ENCODE assay signal across 9 cellular contexts in the genomic region with DNA sequence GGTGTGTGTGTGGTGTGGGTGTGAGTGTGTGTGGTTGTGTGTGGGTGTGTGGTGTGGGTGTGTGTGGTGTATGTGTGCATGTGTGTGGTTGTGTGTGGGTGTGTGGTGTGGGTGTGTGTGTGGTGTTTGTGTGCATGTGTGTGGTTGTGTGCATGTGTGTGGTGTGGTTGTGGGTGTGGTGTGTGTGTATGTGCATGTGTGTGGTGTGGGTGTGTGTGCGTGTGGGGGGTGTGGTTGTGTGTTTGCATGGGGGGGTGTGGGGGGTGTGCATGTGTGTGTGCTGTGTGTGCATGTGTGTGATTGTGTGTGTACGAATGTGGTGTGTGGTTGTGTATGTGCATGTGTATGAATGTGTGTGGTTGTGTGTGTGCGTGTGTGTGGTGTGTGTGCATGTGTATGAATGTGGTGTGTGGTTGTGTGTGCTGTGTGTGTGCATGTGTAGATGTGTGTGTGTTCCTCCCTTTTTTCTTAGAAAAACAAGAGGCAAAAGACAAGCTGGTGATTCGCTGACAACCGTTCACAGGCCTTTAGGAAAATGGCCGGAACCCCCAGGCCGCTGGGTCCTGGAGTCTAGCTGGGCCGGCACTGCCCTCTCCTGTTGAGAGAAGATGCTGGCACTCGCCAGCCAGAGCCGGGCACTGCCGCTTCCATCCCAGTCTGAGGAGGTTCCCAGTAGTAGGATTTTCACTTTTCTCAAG. TPM values are rescaled to one million over a fixed set of nuclear protein-coding genes. Genes with fewer than 3 reads are reported as not detected.
DNase-seq lines count a peak whose midpoint lies in the region; ATAC-seq and TF ChIP-seq lines count a peak whose summit lies in the region.
"Had no signal": no experiment of that assay in that cellular context is flagged by ENCODE, and none has a peak within 500 bp of the region (broad histone marks: within the 10 kb centered on the region; RNA-seq: fewer than 3 reads in every experiment).

No MANE protein-coding gene starts in this region.

- H3K4me1 ChIP-seq in breast epithelium = no peaks in the 10 kb centered on the region
- peaks cover 0 to 12% (median 0%) of the 10 kb centered on the region in 4 donors for H3K4me1 ChIP-seq in tibial nerve

- DNase-seq in A172 (ENCODE audit: low spot score) = peak; percentile 55
- DNase-seq in HuH-7 (ENCODE audit: low spot score) = peak; percentile 76
- peak in 1 of 2 donors; percentile 62 for DNase-seq in breast epithelium (ENCODE audit: low spot score in 2 of 2)
- no peak for DNase-seq in kidney epithelial cell (ENCODE audit: low read depth)
- peak; percentile 39 to 47 for DNase-seq in tibial nerve (ENCODE audit: low spot score in 2 of 2)
- DNase-seq in SIG-M5 treated with dmso at 0.1 percent for 504 hours (lab: John Stamatoyannopoulos, UW; ENCODE audit: unreplicated experiment) = no peak

- H3K4me3 ChIP-seq in breast epithelium (no peak overlapping the region), kidney epithelial cell (ENCODE audit: low read depth, low read length) (no peak overlapping the region), tibial nerve (no peak overlapping the region)

- intact Hi-C loops in breast epithelium (cut with DNase I; ENCODE audit: low total_unique reads) = loop anchor here (5.0 to 10.0 kb wide), 3 partner anchors 395 to 1783 kb away; no protein-coding TSS in a partner anchor

- TF ChIP-seq POLR2A in breast epithelium (IDR thresholded peaks at IDR 0.05) (no peak), tibial nerve (IDR thresholded peaks at IDR 0.05) (no peak)

- ATAC-seq in GM21717 (IDR thresholded peaks at IDR 0.05; ENCODE audit: unreplicated experiment) (no peak), GM19395 (IDR thresholded peaks at IDR 0.05; ENCODE audit: unreplicated experiment) (no peak)

- H3K36me3 ChIP-seq in breast epithelium (no peaks in the 10 kb centered on the region), kidney epithelial cell (ENCODE audit: control insufficient read depth, insufficient read depth, low read length) (no peaks in the 10 kb centered on the region), tibial nerve (peaks cover 0 to 45% (median 0%) of the 10 kb centered on the region in 3 donors)

- no peak overlapping the region for H3K27ac ChIP-seq in breast epithelium
- H3K27ac ChIP-seq in tibial nerve = peak overlapping the region in 3 of 4 donors; percentile 13 to 69 (median 67)

- H3K27me3 ChIP-seq in breast epithelium (peaks cover 0 to 75% of the 10 kb centered on the region in 2 donors), kidney epithelial cell (ENCODE audit: control insufficient read depth, insufficient read depth, low read length) (peaks cover 11% of the 10 kb centered on the region), tibial nerve (no peaks in the 10 kb centered on the region)

- H3K9me3 ChIP-seq in breast epithelium = no peaks in the 10 kb centered on the region
- H3K9me3 ChIP-seq in tibial nerve = no peaks in the 10 kb centered on the region

- TF ChIP-seq CTCF in breast epithelium (IDR thresholded peaks at IDR 0.05) = peak in 2 of 3 donors; percentile 19 to 41
- peak; percentile 75 for TF ChIP-seq CTCF in kidney epithelial cell (IDR thresholded peaks at IDR 0.05; ENCODE audit: insufficient read depth, low read length, poor library complexity, severe bottlenecking)
- TF ChIP-seq CTCF in tibial nerve (IDR thresholded peaks at IDR 0.05) = peak; percentile 63 to 85 (median 74)

- 27 to 37% methylated on average over 11 of the region's 11 CpGs for whole genome bisulfite sequencing in tibial nerve, 2 donors

- TF ChIP-seq EP300 in tibial nerve (IDR thresholded peaks at IDR 0.05) = peak in 1 of 2 donors; percentile 22

RNA-seq across cellular contexts. Expression of gene ARHGEF16, which starts 44.6 kb away (rescaled TPM):
- 1.8 and 3.6 TPM in 2 replicates for total RNA-seq in A172 (2014; rRNA removed; shearing (Covaris generic))
- total RNA-seq in breast epithelium = 10 to 100 TPM in 2 of 3 donors, under 1 TPM in 1; 0.80 to 16.2 (median 15.1) TPM
- 31.5 and 33.0 TPM in 2 replicates for total RNA-seq in kidney epithelial cell
- total RNA-seq in tibial nerve = 10 to 100 TPM; 10.0 to 19.2 (median 17.1) TPM
- total RNA-seq: T-helper 2 cell treated with Interferon-gamma antibody and Interleukin-4, amounts not matched to agents 100 ng/mL and 5 ng/mL, for 36 hours had no signal

Comparison
In these comparisons a context has a peak if more than half of its experiments do, and no peak if none do; other contexts are left out.
1. DNase-seq: peak in A172 (single experiment), HuH-7 (single experiment) and tibial nerve (2 of 2); none in kidney epithelial cell (single experiment) and SIG-M5 treated with dmso at 0.1 percent for 504 hours (single experiment).
2. H3K27ac ChIP-seq: peak in tibial nerve (3 of 4); none in breast epithelium (0 of 2).
3. Peak in every context shown above with its lines, with median percentiles within 50 percentile points of each other: CTCF ChIP-seq.